In genomic region chr5:16987776-16988175, GRCh38 we compare ENCODE assay signal across 34 cellular contexts.
"Had no signal": no experiment of that assay in that cellular context is flagged by ENCODE, and none has a peak within 500 bp of the region (broad histone marks: within the 10 kb centered on the region; RNA-seq: fewer than 3 reads in every experiment).

No MANE protein-coding gene starts in this region.

- H3K27me3 Mint-ChIP-seq: activated CD4-positive, alpha-beta T cell treated with anti-CD3 and anti-CD28 coated beads, Interleukin-2, amount 10 ng/mL, durations not matched to agents 24 days and 14 days; activated T-helper 17 cell treated with anti-CD3 and anti-CD28 coated beads, Interleukin-2, amount 50 U/mL, for 72 hours; central memory CD8-positive, alpha-beta T cell had no signal

- H3K27me3 ChIP-seq: ascending aorta, cardiac muscle cell, Peyer's patch, SJSA1 had no signal

- DNase-seq: activated CD4-positive, alpha-beta T cell treated with anti-CD3 and anti-CD28 coated beads, Interleukin-2, amount 10 ng/mL, durations not matched to agents 24 days and 14 days; activated CD4-positive, alpha-beta T cell treated with anti-CD3 and anti-CD28 coated beads, Interleukin-2, amount 50 U/mL, for 4 hours; activated CD8-positive, alpha-beta T cell treated with anti-CD3 and anti-CD28 coated beads for 36 hours; activated effector memory CD4-positive, alpha-beta T cell treated with anti-CD3 and anti-CD28 coated beads, Interleukin-2, amount 50 U/mL, for 16 hours; activated naive CD4-positive, alpha-beta T cell; activated naive CD4-positive, alpha-beta T cell treated with anti-CD3 and anti-CD28 coated beads, Interleukin-2, amount 50 U/mL, for 16 hours; activated naive CD8-positive, alpha-beta T cell treated with anti-CD3 and anti-CD28 coated beads for 36 hours; activated T-cell treated with anti-CD3 and anti-CD28 coated beads, Interleukin-2, amount 50 U/mL, for 1 hour; activated T-cell treated with anti-CD3 and anti-CD28 coated beads, Interleukin-2, amount 50 U/mL, for 72 hours; amygdala; NCI-H1048; NCI-H1105 treated with DMSO at 0.1 percent for 48 hours; NCI-H1436; NCI-H1694; NCI-H1930; NCI-H2081 treated with DMSO at 0.1 percent for 48 hours; NCI-H2171; NCI-H510A; NCI-H526; NCI-H748 treated with DMSO at 0.1 percent for 48 hours; NK-92 treated with Interleukin-12 subunit alpha and Interleukin-12 subunit beta, amount 100 ng/mL, for 24 hours; PC-3; Peyer's patch; RPMI8226; SHP77 treated with DMSO at 0.1 percent for 48 hours; T-helper 1 cell; T-helper 2 cell; T-helper 9 cell had no signal

- H3K4me3 ChIP-seq: ascending aorta, cardiac muscle cell, Peyer's patch, SJSA1 had no signal

- H3K36me3 Mint-ChIP-seq: activated naive CD8-positive, alpha-beta T cell treated with anti-CD3 and anti-CD28 coated beads for 36 hours had no signal

- H3K27ac ChIP-seq: ascending aorta, cardiac muscle cell, Peyer's patch, SJSA1 had no signal

- H3K4me1 Mint-ChIP-seq: activated T-helper 17 cell treated with anti-CD3 and anti-CD28 coated beads, Interleukin-2, amount 50 U/mL, for 72 hours; central memory CD8-positive, alpha-beta T cell had no signal

- H3K9me3 ChIP-seq: ascending aorta, Peyer's patch, SJSA1 had no signal

- ATAC-seq: activated CD8-positive, alpha-beta T cell treated with anti-CD3 and anti-CD28 coated beads for 36 hours; activated T-cell treated with anti-CD3 and anti-CD28 coated beads, Interleukin-2, amount 50 U/mL, for 72 hours; activated T-helper 17 cell treated with anti-CD3 and anti-CD28 coated beads, Interleukin-2, amount 50 U/mL, for 72 hours; PC-3; SK-N-SH treated with all-trans-retinoic acid at 6 μM for 48 hours had no signal

- H3K4me3 Mint-ChIP-seq: activated CD4-positive, alpha-beta T cell treated with anti-CD3 and anti-CD28 coated beads, Interleukin-2, amount 10 ng/mL, durations not matched to agents 24 days and 14 days; activated CD8-positive, alpha-beta T cell treated with anti-CD3 and anti-CD28 coated beads for 36 hours; activated naive CD8-positive, alpha-beta T cell treated with anti-CD3 and anti-CD28 coated beads for 36 hours; activated T-cell treated with anti-CD3 and anti-CD28 coated beads, Interleukin-2, amount 50 U/mL, for 72 hours; activated T-helper 17 cell treated with anti-CD3 and anti-CD28 coated beads, Interleukin-2, amount 50 U/mL, for 72 hours; central memory CD8-positive, alpha-beta T cell had no signal

- H3K27ac Mint-ChIP-seq: activated CD4-positive, alpha-beta T cell treated with anti-CD3 and anti-CD28 coated beads, Interleukin-2, amount 10 ng/mL, durations not matched to agents 24 days and 14 days; activated CD8-positive, alpha-beta T cell treated with anti-CD3 and anti-CD28 coated beads for 36 hours; activated naive CD8-positive, alpha-beta T cell treated with anti-CD3 and anti-CD28 coated beads for 36 hours; activated T-cell treated with anti-CD3 and anti-CD28 coated beads, Interleukin-2, amount 50 U/mL, for 72 hours; activated T-helper 17 cell treated with anti-CD3 and anti-CD28 coated beads, Interleukin-2, amount 50 U/mL, for 72 hours had no signal

- H3K4me1 ChIP-seq: ascending aorta, Peyer's patch had no signal

- H3K36me3 ChIP-seq: ascending aorta, cardiac muscle cell, Peyer's patch, SJSA1 had no signal

- H3K9me3 Mint-ChIP-seq: activated CD4-positive, alpha-beta T cell treated with anti-CD3 and anti-CD28 coated beads, Interleukin-2, amount 10 ng/mL, durations not matched to agents 24 days and 14 days; activated CD8-positive, alpha-beta T cell treated with anti-CD3 and anti-CD28 coated beads for 36 hours; activated T-helper 17 cell treated with anti-CD3 and anti-CD28 coated beads, Interleukin-2, amount 50 U/mL, for 72 hours; central memory CD8-positive, alpha-beta T cell had no signal
